In the genomic region with DNA sequence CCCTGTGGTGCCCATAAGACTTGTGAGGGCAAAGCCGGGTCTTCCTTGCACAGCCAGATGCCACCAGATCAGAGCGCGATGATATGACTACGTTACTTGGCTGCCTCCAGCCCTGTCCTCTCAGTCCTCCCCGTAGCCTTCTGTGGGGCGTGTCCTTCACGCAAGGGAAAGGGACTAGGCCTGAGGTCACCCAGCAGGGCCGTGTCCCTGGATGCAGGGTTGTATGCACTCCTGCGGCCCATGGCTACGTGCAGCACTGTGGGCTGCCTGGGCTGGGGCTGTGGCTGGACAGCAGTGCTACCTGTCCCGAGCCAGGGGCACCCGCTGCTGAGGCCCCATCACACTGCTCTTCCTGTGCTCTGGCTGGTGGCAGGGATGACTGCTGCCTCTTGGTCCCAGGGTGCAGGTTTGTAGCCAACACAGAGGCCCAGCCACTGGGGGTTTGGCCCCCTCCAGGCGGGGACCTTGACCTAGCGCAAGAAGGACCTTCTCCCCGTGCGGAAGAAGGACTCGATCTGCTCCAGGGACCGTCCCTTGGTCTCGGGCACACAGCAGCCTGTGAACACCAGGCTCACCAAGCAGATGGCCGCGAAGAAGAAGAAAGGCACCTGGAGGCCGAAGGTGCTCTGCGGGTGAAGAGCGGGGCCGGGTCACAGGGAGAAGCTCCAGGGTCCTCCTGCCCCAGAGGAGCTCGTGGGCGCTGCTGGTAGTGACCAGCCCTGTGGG, we compare ENCODE assay signal across 16 cellular contexts. TPM values are rescaled to one million over a fixed set of nuclear protein-coding genes. Genes with fewer than 3 reads are reported as not detected.
"Had no signal": no experiment of that assay in that cellular context is flagged by ENCODE, and none has a peak within 500 bp of the region (broad histone marks: within the 10 kb centered on the region; RNA-seq: fewer than 3 reads in every experiment).

No MANE protein-coding gene starts in this region.

- H3K4me1 Mint-ChIP-seq: activated CD4-positive, alpha-beta T cell treated with anti-CD3 and anti-CD28 coated beads, Interleukin-2, amount 10 ng/mL, durations not matched to agents 24 days and 14 days; T-helper 17 cell had no signal

- H3K27me3 Mint-ChIP-seq: activated CD4-positive, alpha-beta T cell treated with anti-CD3 and anti-CD28 coated beads, Interleukin-2, amount 10 ng/mL, durations not matched to agents 24 days and 14 days; memory B cell; stimulated activated memory B cell treated with anti-CD40 and anti-IgM and Interleukin-4, amounts not matched to agents 10 μg/mL and 1 μg/mL and 100 μg/mL, for 72 hours; T-helper 17 cell; type B pancreatic cell had no signal

- DNase-seq: activated CD4-positive, alpha-beta T cell treated with anti-CD3 and anti-CD28 coated beads, Interleukin-2, amount 10 ng/mL, durations not matched to agents 24 days and 14 days; activated CD8-positive, alpha-beta memory T cell treated with anti-CD3 and anti-CD28 coated beads for 24 hours; activated naive CD4-positive, alpha-beta T cell treated with anti-CD3 and anti-CD28 coated beads for 36 hours; esophagus squamous epithelium; foreskin fibroblast; head of caudate nucleus; left cardiac atrium; T-helper 17 cell had no signal

- H3K4me3 Mint-ChIP-seq: activated CD4-positive, alpha-beta T cell treated with anti-CD3 and anti-CD28 coated beads, Interleukin-2, amount 10 ng/mL, durations not matched to agents 24 days and 14 days; activated naive CD4-positive, alpha-beta T cell treated with anti-CD3 and anti-CD28 coated beads for 36 hours; memory B cell; stimulated activated memory B cell treated with anti-CD40 and anti-IgM and Interleukin-4, amounts not matched to agents 10 μg/mL and 1 μg/mL and 100 μg/mL, for 72 hours; T-helper 17 cell; type B pancreatic cell; WTC11 had no signal

- H3K27me3 ChIP-seq: cardiac muscle cell, esophagus squamous epithelium had no signal

- H3K4me1 ChIP-seq: esophagus squamous epithelium had no signal

- ATAC-seq: left cardiac atrium; stimulated activated memory B cell treated with anti-CD40 and anti-IgM and Interleukin-4, amounts not matched to agents 10 μg/mL and 1 μg/mL and 100 μg/mL, for 72 hours; T-helper 17 cell; WTC11 had no signal

- H3K27ac Mint-ChIP-seq: activated CD4-positive, alpha-beta T cell treated with anti-CD3 and anti-CD28 coated beads, Interleukin-2, amount 10 ng/mL, durations not matched to agents 24 days and 14 days; activated naive CD4-positive, alpha-beta T cell treated with anti-CD3 and anti-CD28 coated beads for 36 hours; T-helper 17 cell; type B pancreatic cell; WTC11 had no signal

- H3K9me3 Mint-ChIP-seq: activated CD4-positive, alpha-beta T cell treated with anti-CD3 and anti-CD28 coated beads, Interleukin-2, amount 10 ng/mL, durations not matched to agents 24 days and 14 days; activated naive CD4-positive, alpha-beta T cell treated with anti-CD3 and anti-CD28 coated beads for 36 hours; memory B cell; stimulated activated memory B cell treated with anti-CD40 and anti-IgM and Interleukin-4, amounts not matched to agents 10 μg/mL and 1 μg/mL and 100 μg/mL, for 72 hours; type B pancreatic cell; WTC11 had no signal

- H3K4me3 ChIP-seq: cardiac muscle cell, esophagus squamous epithelium, skin epidermis had no signal

- H3K36me3 Mint-ChIP-seq: type B pancreatic cell had no signal

- H3K9me3 ChIP-seq: esophagus squamous epithelium had no signal

- H3K9ac ChIP-seq: parathyroid adenoma had no signal

RNA-seq across cellular contexts. Expression of a gene that starts 53.0 kb away (rescaled TPM):
- total RNA-seq: activated CD4-positive, alpha-beta T cell treated with anti-CD3 and anti-CD28 coated beads, Interleukin-2, amount 10 ng/mL, durations not matched to agents 24 days and 14 days; activated naive CD4-positive, alpha-beta T cell treated with anti-CD3 and anti-CD28 coated beads for 36 hours; cardiac muscle cell; esophagus squamous epithelium; left cardiac atrium; renal cortical epithelial cell; T-helper 17 cell; WTC11 had no signal
